ENCODE assay signal across 32 cellular contexts in genomic region chr1:201434266-201434665, GRCh38. TPM values are rescaled to one million over a fixed set of nuclear protein-coding genes. Genes with fewer than 3 reads are reported as not detected.
"Had no signal": no experiment of that assay in that cellular context is flagged by ENCODE, and none has a peak within 500 bp of the region (broad histone marks: within the 10 kb centered on the region; RNA-seq: fewer than 3 reads in every experiment).

No MANE protein-coding gene starts in this region.

- DNase-seq: activated CD4-positive, alpha-beta memory T cell treated with anti-CD3 and anti-CD28 coated beads, Interleukin-2, amount 10 ng/mL, durations not matched to agents 7 days and 5 days; activated CD4-positive, alpha-beta T cell treated with anti-CD3 and anti-CD28 coated beads for 1 hour; activated CD4-positive, alpha-beta T cell treated with anti-CD3 and anti-CD28 coated beads for 36 hours; activated CD4-positive, alpha-beta T cell treated with anti-CD3 and anti-CD28 coated beads for 48 hours; activated CD4-positive, alpha-beta T cell treated with anti-CD3 and anti-CD28 coated beads, Interleukin-2, amount 10 ng/mL, durations not matched to agents 7 days and 5 days; activated CD4-positive, alpha-beta T cell treated with anti-CD3 and anti-CD28 coated beads, Interleukin-2, amount 50 U/mL, for 48 hours; activated CD4-positive, CD25-positive, alpha-beta regulatory T cell; activated CD8-positive, alpha-beta memory T cell treated with anti-CD3 and anti-CD28 coated beads for 24 hours; activated CD8-positive, alpha-beta memory T cell treated with anti-CD3 and anti-CD28 coated beads, Interleukin-2, amount 10 ng/mL, durations not matched to agents 7 days and 5 days; activated CD8-positive, alpha-beta memory T cell treated with anti-CD3 and anti-CD28 coated beads, Interleukin-2, amount 50 U/mL, for 48 hours; activated CD8-positive, alpha-beta T cell treated with anti-CD3 and anti-CD28 coated beads, Interleukin-2, amount 10 ng/mL, durations not matched to agents 7 days and 5 days; activated effector memory CD4-positive, alpha-beta T cell treated with Interleukin-2 at 50 U/mL for 16 hours; activated gamma-delta T cell; activated naive CD4-positive, alpha-beta T cell treated with anti-CD3 and anti-CD28 coated beads, Interleukin-2, amount 10 ng/mL, durations not matched to agents 7 days and 5 days; activated naive CD4-positive, alpha-beta T cell treated with Interleukin-2 at 50 U/mL for 16 hours; activated naive CD8-positive, alpha-beta T cell treated with anti-CD3 and anti-CD28 coated beads, Interleukin-2, amount 10 ng/mL, durations not matched to agents 7 days and 5 days; activated naive CD8-positive, alpha-beta T cell treated with anti-CD3 and anti-CD28 coated beads, Interleukin-2, amount 50 U/mL, for 24 hours; activated T-cell treated with anti-CD3 and anti-CD28 coated beads, Interleukin-2, amount 50 U/mL, for 24 hours; activated T-cell treated with anti-CD3 and anti-CD28 coated beads, Interleukin-2, amount 50 U/mL, for 48 hours; amygdala; anterior cingulate cortex; caudate nucleus; cerebellar nuclear complex; T-helper 1 cell; T-helper 2 cell; T-helper 9 cell had no signal

- H3K36me3 ChIP-seq: ascending aorta, cardiac muscle cell had no signal

- ATAC-seq: activated CD4-positive, alpha-beta T cell treated with anti-CD3 and anti-CD28 coated beads for 36 hours; activated CD4-positive, CD25-positive, alpha-beta regulatory T cell treated with anti-CD3 and anti-CD28 coated beads, Interleukin-2, amount 50 U/mL, for 24 hours; activated CD8-positive, alpha-beta memory T cell treated with anti-CD3 and anti-CD28 coated beads, Interleukin-2, amount 10 ng/mL, durations not matched to agents 7 days and 5 days; activated CD8-positive, alpha-beta T cell treated with anti-CD3 and anti-CD28 coated beads, Interleukin-2, amount 10 ng/mL, durations not matched to agents 7 days and 5 days; activated naive CD8-positive, alpha-beta T cell treated with anti-CD3 and anti-CD28 coated beads, Interleukin-2, amount 50 U/mL, for 24 hours had no signal

- H3K9me3 ChIP-seq: ascending aorta had no signal

- H3K27ac ChIP-seq: ascending aorta, cardiac muscle cell, VCaP had no signal

- H3K4me3 ChIP-seq: ascending aorta, cardiac muscle cell had no signal

- FAIRE-seq: bronchial epithelial cell had no signal

RNA-seq across cellular contexts. Expression of gene TNNI1, which starts 12.7 kb away (rescaled TPM):
- total RNA-seq: activated CD4-positive, alpha-beta memory T cell treated with anti-CD3 and anti-CD28 coated beads, Interleukin-2, amount 10 ng/mL, durations not matched to agents 7 days and 5 days; activated CD4-positive, alpha-beta T cell treated with anti-CD3 and anti-CD28 coated beads for 36 hours; activated CD4-positive, alpha-beta T cell treated with anti-CD3 and anti-CD28 coated beads, Interleukin-2, amount 10 ng/mL, durations not matched to agents 7 days and 5 days; activated CD8-positive, alpha-beta memory T cell treated with anti-CD3 and anti-CD28 coated beads, Interleukin-2, amount 10 ng/mL, durations not matched to agents 7 days and 5 days; activated CD8-positive, alpha-beta T cell treated with anti-CD3 and anti-CD28 coated beads, Interleukin-2, amount 10 ng/mL, durations not matched to agents 7 days and 5 days; activated naive CD8-positive, alpha-beta T cell treated with anti-CD3 and anti-CD28 coated beads, Interleukin-2, amount 10 ng/mL, durations not matched to agents 7 days and 5 days; activated T-helper 2 cell treated with anti-CD3 and anti-CD28 coated beads, Interferon-gamma antibody, Interleukin-2, Interleukin-4, amounts not matched to agents 10 μg/mL and 5 μg/mL and 100 μg/mL, durations not matched to agents 14 hours and 24 hours and 36 hours; ascending aorta; bronchial epithelial cell had no signal

RNA-seq across cellular contexts. Expression of gene LAD1, which starts 35.1 kb away (rescaled TPM):
- total RNA-seq: activated CD4-positive, alpha-beta memory T cell treated with anti-CD3 and anti-CD28 coated beads, Interleukin-2, amount 10 ng/mL, durations not matched to agents 7 days and 5 days; activated CD4-positive, alpha-beta T cell treated with anti-CD3 and anti-CD28 coated beads for 36 hours; activated CD4-positive, alpha-beta T cell treated with anti-CD3 and anti-CD28 coated beads, Interleukin-2, amount 10 ng/mL, durations not matched to agents 7 days and 5 days; activated CD8-positive, alpha-beta memory T cell treated with anti-CD3 and anti-CD28 coated beads, Interleukin-2, amount 10 ng/mL, durations not matched to agents 7 days and 5 days; activated CD8-positive, alpha-beta T cell treated with anti-CD3 and anti-CD28 coated beads, Interleukin-2, amount 10 ng/mL, durations not matched to agents 7 days and 5 days; activated naive CD8-positive, alpha-beta T cell treated with anti-CD3 and anti-CD28 coated beads, Interleukin-2, amount 10 ng/mL, durations not matched to agents 7 days and 5 days; activated T-helper 2 cell treated with anti-CD3 and anti-CD28 coated beads, Interferon-gamma antibody, Interleukin-2, Interleukin-4, amounts not matched to agents 10 μg/mL and 5 μg/mL and 100 μg/mL, durations not matched to agents 14 hours and 24 hours and 36 hours had no signal

RNA-seq across cellular contexts. Expression of gene TNNT2, which starts 56.8 kb away (rescaled TPM):
- total RNA-seq: activated CD4-positive, alpha-beta memory T cell treated with anti-CD3 and anti-CD28 coated beads, Interleukin-2, amount 10 ng/mL, durations not matched to agents 7 days and 5 days; activated CD4-positive, alpha-beta T cell treated with anti-CD3 and anti-CD28 coated beads for 36 hours; activated CD4-positive, alpha-beta T cell treated with anti-CD3 and anti-CD28 coated beads, Interleukin-2, amount 10 ng/mL, durations not matched to agents 7 days and 5 days; activated CD8-positive, alpha-beta memory T cell treated with anti-CD3 and anti-CD28 coated beads, Interleukin-2, amount 10 ng/mL, durations not matched to agents 7 days and 5 days; activated CD8-positive, alpha-beta T cell treated with anti-CD3 and anti-CD28 coated beads, Interleukin-2, amount 10 ng/mL, durations not matched to agents 7 days and 5 days; activated naive CD8-positive, alpha-beta T cell treated with anti-CD3 and anti-CD28 coated beads, Interleukin-2, amount 10 ng/mL, durations not matched to agents 7 days and 5 days; activated T-helper 2 cell treated with anti-CD3 and anti-CD28 coated beads, Interferon-gamma antibody, Interleukin-2, Interleukin-4, amounts not matched to agents 10 μg/mL and 5 μg/mL and 100 μg/mL, durations not matched to agents 14 hours and 24 hours and 36 hours; ascending aorta had no signal
